ENCODE assay signal across 16 cellular contexts in the genomic region with DNA sequence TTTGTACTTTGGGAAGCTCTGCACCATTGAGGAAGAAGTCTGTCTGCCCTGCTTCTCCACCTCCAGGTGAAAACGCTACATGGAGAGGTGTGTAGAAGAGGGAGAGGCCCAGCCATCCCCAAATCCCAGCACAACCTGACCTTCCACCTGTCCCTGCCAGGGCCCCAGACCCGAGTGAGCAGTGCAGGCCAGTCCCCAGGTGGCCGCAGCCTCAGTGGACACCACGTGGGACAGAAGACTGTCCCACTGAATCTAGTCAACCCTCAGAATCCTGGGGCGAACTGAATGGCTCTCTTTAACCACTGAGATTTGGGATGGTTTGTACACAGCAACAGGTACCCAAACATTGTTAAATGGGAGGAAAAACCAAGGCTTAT.
DNase-seq lines count a peak whose midpoint lies in the region; ATAC-seq and TF ChIP-seq lines count a peak whose summit lies in the region.
"Had no signal": no experiment of that assay in that cellular context is flagged by ENCODE, and none has a peak within 500 bp of the region (broad histone marks: within the 10 kb centered on the region; RNA-seq: fewer than 3 reads in every experiment).

No MANE protein-coding gene starts in this region.

- H3K4me3 ChIP-seq in mucosa of rectum (ENCODE audit: low read length in 2 of 2) = no peak overlapping the region
- H3K4me3 ChIP-seq: mucosa of descending colon had no signal

- H3K27ac ChIP-seq in C4-2B = peak overlapping the region; percentile 76
- peak overlapping the region; percentile 97 for H3K27ac ChIP-seq in VCaP
- H3K27ac ChIP-seq in mucosa of rectum (ENCODE audit: low read depth in 2 of 2, low read length in 2 of 2) = peak overlapping the region; percentile 76 to 80
- H3K27ac ChIP-seq: epithelial cell of prostate, KMS-11 had no signal

- no peaks in the 10 kb centered on the region for H3K9me3 ChIP-seq in mucosa of rectum (ENCODE audit: control insufficient read depth in 2 of 2, low read length in 2 of 2)
- H3K9me3 ChIP-seq: mucosa of descending colon, SK-N-SH had no signal

- no peak for ATAC-seq in stimulated activated memory B cell treated with anti-CD40 and anti-IgM and Interleukin-4, amounts not matched to agents 10 μg/mL and 1 μg/mL and 100 μg/mL, for 72 hours
- no peak for ATAC-seq in GM19328 (IDR thresholded peaks at IDR 0.05; ENCODE audit: unreplicated experiment)
- ATAC-seq in HG03521 (IDR thresholded peaks at IDR 0.05; ENCODE audit: unreplicated experiment) = no peak
- ATAC-seq: activated naive CD8-positive, alpha-beta T cell treated with anti-CD3 and anti-CD28 coated beads, Interleukin-2, amount 50 U/mL, for 24 hours had no signal

- no peak overlapping the region for H3K4me3 Mint-ChIP-seq in stimulated activated memory B cell treated with anti-CD40 and anti-IgM and Interleukin-4, amounts not matched to agents 10 μg/mL and 1 μg/mL and 100 μg/mL, for 72 hours
- H3K4me3 Mint-ChIP-seq: activated naive CD8-positive, alpha-beta T cell treated with anti-CD3 and anti-CD28 coated beads, Interleukin-2, amount 50 U/mL, for 24 hours; T-helper 2 cell treated with Interferon-gamma antibody and Interleukin-4, amounts not matched to agents 5 μg/mL and 100 μg/mL, for 36 hours had no signal

- no peaks in the 10 kb centered on the region for H3K36me3 ChIP-seq in mucosa of rectum (ENCODE audit: control insufficient read depth in 2 of 2, insufficient read depth in 2 of 2, low read length in 2 of 2)

- no peaks in the 10 kb centered on the region for H3K27me3 ChIP-seq in mucosa of rectum (ENCODE audit: control insufficient read depth in 2 of 2, insufficient read depth in 2 of 2, low read length in 2 of 2)

- peaks cover 4% of the 10 kb centered on the region for H3K36me3 Mint-ChIP-seq in stimulated activated memory B cell treated with anti-CD40 and anti-IgM and Interleukin-4, amounts not matched to agents 10 μg/mL and 1 μg/mL and 100 μg/mL, for 72 hours

- H3K4me1 ChIP-seq in mucosa of rectum (ENCODE audit: control insufficient read depth in 2 of 2, insufficient read depth in 2 of 2, low read length in 2 of 2) = peaks cover 26 to 34% of the 10 kb centered on the region in 2 donors

- TF ChIP-seq CTCF in C4-2B (conservative IDR thresholded peaks at IDR 0.05) = no peak
- TF ChIP-seq CTCF in VCaP (conservative IDR thresholded peaks at IDR 0.05) = no peak

- H3K27ac Mint-ChIP-seq in stimulated activated memory B cell treated with anti-CD40 and anti-IgM and Interleukin-4, amounts not matched to agents 10 μg/mL and 1 μg/mL and 100 μg/mL, for 72 hours = peak overlapping the region; percentile 92
- H3K27ac Mint-ChIP-seq: activated naive CD8-positive, alpha-beta T cell treated with anti-CD3 and anti-CD28 coated beads, Interleukin-2, amount 50 U/mL, for 24 hours; activated T-helper 2 cell treated with anti-CD3 and anti-CD28 coated beads, Interferon-gamma antibody, Interleukin-2, Interleukin-4, amounts not matched to agents 10 μg/mL and 5 μg/mL and 100 μg/mL, durations not matched to agents 14 hours and 24 hours and 36 hours; T-helper 2 cell treated with Interferon-gamma antibody and Interleukin-4, amounts not matched to agents 5 μg/mL and 100 μg/mL, for 36 hours had no signal

- H3K27me3 Mint-ChIP-seq in stimulated activated memory B cell treated with anti-CD40 and anti-IgM and Interleukin-4, amounts not matched to agents 10 μg/mL and 1 μg/mL and 100 μg/mL, for 72 hours = peaks cover 27% of the 10 kb centered on the region

- H3K9ac ChIP-seq in mucosa of rectum (ENCODE audit: low read depth in 1 of 2, low read length in 2 of 2) = no peak overlapping the region
- H3K9ac ChIP-seq: KMS-11, SK-N-SH had no signal

- peaks cover 32% of the 10 kb centered on the region for H3K4me1 Mint-ChIP-seq in stimulated activated memory B cell treated with anti-CD40 and anti-IgM and Interleukin-4, amounts not matched to agents 10 μg/mL and 1 μg/mL and 100 μg/mL, for 72 hours

- no peaks in the 10 kb centered on the region for H3K9me3 Mint-ChIP-seq in stimulated activated memory B cell treated with anti-CD40 and anti-IgM and Interleukin-4, amounts not matched to agents 10 μg/mL and 1 μg/mL and 100 μg/mL, for 72 hours
- H3K9me3 Mint-ChIP-seq: activated naive CD8-positive, alpha-beta T cell treated with anti-CD3 and anti-CD28 coated beads, Interleukin-2, amount 50 U/mL, for 24 hours; activated T-helper 2 cell treated with anti-CD3 and anti-CD28 coated beads, Interferon-gamma antibody, Interleukin-2, Interleukin-4, amounts not matched to agents 10 μg/mL and 5 μg/mL and 100 μg/mL, durations not matched to agents 14 hours and 24 hours and 36 hours; T-helper 2 cell treated with Interferon-gamma antibody and Interleukin-4, amounts not matched to agents 5 μg/mL and 100 μg/mL, for 36 hours had no signal

- no peak for DNase-seq in T1000 (lab: John Stamatoyannopoulos, UW)
- DNase-seq: activated CD4-positive, CD25-positive, alpha-beta regulatory T cell; activated naive CD8-positive, alpha-beta T cell treated with anti-CD3 and anti-CD28 coated beads, Interleukin-2, amount 50 U/mL, for 24 hours; DND-41; SK-N-SH had no signal
